In the genomic region with DNA sequence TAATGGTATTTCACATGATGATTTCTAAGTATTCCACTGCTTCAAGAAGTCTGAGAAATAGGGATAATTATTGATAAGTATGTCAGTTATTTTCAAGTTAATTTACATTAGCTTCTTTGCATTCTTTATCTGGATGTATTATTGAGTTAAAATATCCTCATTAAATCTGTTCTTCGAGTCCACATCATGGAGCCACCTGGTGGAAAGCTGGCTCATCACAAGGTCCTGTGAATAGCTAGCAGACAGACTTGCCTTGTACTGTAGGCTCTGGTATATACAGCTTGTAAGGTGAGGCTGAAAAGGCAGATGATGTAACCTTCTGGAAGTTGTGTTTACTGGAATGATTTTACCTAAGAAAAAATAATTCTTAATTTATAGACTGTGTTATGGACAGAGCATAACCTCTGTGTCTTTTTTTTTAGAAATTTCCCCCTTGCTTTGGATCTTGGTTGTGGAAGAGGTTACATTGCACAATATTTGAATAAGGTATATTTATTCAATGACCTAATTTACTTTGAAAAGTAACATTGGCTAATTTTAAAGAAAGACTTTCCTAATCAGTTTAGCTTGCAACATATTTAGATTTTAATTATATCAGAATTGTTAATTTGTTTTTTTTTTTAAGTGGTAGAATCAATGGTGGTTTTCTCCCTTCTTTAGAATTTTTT, we compare ENCODE assay signal across 8 cellular contexts. TPM values are rescaled to one million over a fixed set of nuclear protein-coding genes. Genes with fewer than 3 reads are reported as not detected.
DNase-seq lines count a peak whose midpoint lies in the region; ATAC-seq and TF ChIP-seq lines count a peak whose summit lies in the region.

No MANE protein-coding gene starts in this region.

- TF ChIP-seq CTCF in 22Rv1 (IDR thresholded peaks at IDR 0.05), result peak; percentile 73
- TF ChIP-seq CTCF in HFFc6 (IDR thresholded peaks at IDR 0.05), result peak; percentile 75
- TF ChIP-seq CTCF in WI38 (IDR thresholded peaks at IDR 0.05; ENCODE audit: low read depth, low read length), result peak; percentile 41; the same call in 1 of the 2 replicates
- peak in 1 of 3 experiments; percentile 5 for TF ChIP-seq CTCF in vagina (IDR thresholded peaks at IDR 0.05)

- peak; percentile 51 for ATAC-seq in esophagus mucosa

- no peaks in the 10 kb centered on the region; the same call in 1 of the 2 replicates for H3K27me3 Mint-ChIP-seq in HFFc6 (ENCODE audit: insufficient read depth)

- no peak for TF ChIP-seq POLR2A in vagina (IDR thresholded peaks at IDR 0.05)

- no peaks in the 10 kb centered on the region for H3K9me3 ChIP-seq in vagina

- peaks cover 25% of the 10 kb centered on the region for H3K4me1 Mint-ChIP-seq in HFFc6 (ENCODE audit: low read depth)

- H3K27ac ChIP-seq in 22Rv1, result no peak overlapping the region
- no peak overlapping the region for H3K27ac ChIP-seq in vagina

- H3K36me3 Mint-ChIP-seq in HFFc6 (ENCODE audit: low read depth), result peaks cover 32% of the 10 kb centered on the region

- no peaks in the 10 kb centered on the region for H3K27me3 ChIP-seq in vagina

- no peak overlapping the region for H3K4me3 Mint-ChIP-seq in HFFc6

- no peaks in the 10 kb centered on the region for H3K9me3 Mint-ChIP-seq in HFFc6

- intact Hi-C loops in posterior cingulate gyrus (cut with DNase I), result loop anchor here (5.0 kb wide), 1 partner anchor 151 kb away; the partner anchor contains the start of gene TASP1
- intact Hi-C loops in vagina (cut with DNase I), result no loop called here

- H3K4me1 ChIP-seq in vagina, result peaks cover 33% of the 10 kb centered on the region

- H3K36me3 ChIP-seq in vagina, result peaks cover 0 to 25% of the 10 kb centered on the region in 2 donors

- no peak overlapping the region for H3K27ac Mint-ChIP-seq in HFFc6

- DNase-seq in Daoy (ENCODE audit: low read depth), result peak; percentile 30
- DNase-seq in HFFc6, result peak; percentile 65
- peak; percentile 26 to 51 for DNase-seq in NCI-H1930 (lab: John Stamatoyannopoulos, UW)
- peak in 6 of 10 donors; percentile 16 to 86 (median 37) for DNase-seq in posterior cingulate gyrus
- no peak for DNase-seq in vagina (ENCODE audit: extremely low spot score in 2 of 2)

- no peak overlapping the region for H3K4me3 ChIP-seq in WI38 (ENCODE audit: low read depth, low read length)
- H3K4me3 ChIP-seq in vagina, result no peak overlapping the region

RNA-seq across cellular contexts. Expression of gene NDUFAF5, which starts 3.5 kb away (rescaled TPM):
- total RNA-seq in Daoy (2014; rRNA removed; shearing (Covaris generic)), result 27.4 and 49.6 TPM in 2 replicates
- total RNA-seq in HFFc6 (2021; fragmentation: NEBNext Ultra II Directional; extraction: Animal tissue kit (Norgen Biotek cat#: 25700)), result 10 to 100 TPM; 15.3 to 21.9 (median 18.0) TPM
- total RNA-seq in esophagus mucosa (17.7 TPM), vagina (11.3 TPM)

RNA-seq across cellular contexts. Expression of gene ESF1, which starts 3.6 kb away (rescaled TPM):
- 16.6 and 26.9 TPM in 2 replicates for total RNA-seq in Daoy (2014; rRNA removed; shearing (Covaris generic))
- 10 to 100 TPM; 12.6 to 14.8 (median 14.2) TPM for total RNA-seq in HFFc6 (2021; fragmentation: NEBNext Ultra II Directional; extraction: Animal tissue kit (Norgen Biotek cat#: 25700))
- total RNA-seq in esophagus mucosa (7.9 TPM), vagina (14.0 TPM)

Comparison
In these comparisons a context has a peak if more than half of its experiments do, and no peak if none do; other contexts are left out.
1. DNase-seq: peak in Daoy (single experiment), HFFc6 (single experiment), NCI-H1930 (2 of 2) and posterior cingulate gyrus (6 of 10); none in vagina (0 of 2).